1 cellular context compared by ENCODE assay signal in the genomic region with DNA sequence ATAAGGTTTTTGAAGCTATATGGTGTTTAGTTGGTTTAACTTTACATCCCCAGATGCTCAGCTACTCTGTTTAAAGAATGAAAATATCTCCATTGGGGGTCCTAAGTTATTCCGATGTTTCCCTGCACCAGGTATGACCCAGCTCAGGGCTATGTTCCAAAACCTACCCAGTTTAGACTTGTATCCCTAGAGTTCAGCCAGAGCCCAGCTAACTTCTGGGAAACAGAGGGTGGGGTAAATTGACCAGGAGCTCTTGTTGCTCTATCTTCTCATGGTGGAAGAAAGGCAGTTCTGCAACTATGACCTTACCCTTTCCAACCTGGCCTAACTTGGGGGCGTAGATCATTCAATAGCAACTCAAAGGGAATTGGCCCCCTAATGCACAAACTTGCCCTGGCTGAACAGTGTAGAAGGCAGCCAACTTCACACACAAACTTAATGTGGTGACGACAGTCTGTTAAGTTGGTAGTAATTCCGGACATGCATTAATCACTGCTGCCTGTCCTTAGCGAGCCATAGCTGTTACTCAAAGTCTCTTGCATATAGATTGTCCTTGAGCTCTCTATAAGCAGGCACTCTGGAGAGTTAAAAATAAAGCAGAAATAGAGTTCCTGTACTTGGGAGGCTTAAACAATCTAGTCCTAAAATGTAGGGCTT.
TF ChIP-seq lines count a peak whose summit lies in the region.

No MANE protein-coding gene starts in this region.

TF ChIP-seq in liver, 16 proteins besides CTCF, POLR2A, EP300 and RAD21 (continued from another document):
- no peak for TF ChIP-seq SP1 (IDR thresholded peaks at IDR 0.05)
